8 cellular contexts compared by ENCODE assay signal in genomic region chr15:41773729-41774061, GRCh38. TPM values are rescaled to one million over a fixed set of nuclear protein-coding genes. Genes with fewer than 3 reads are reported as not detected.
DNase-seq lines count a peak whose midpoint lies in the region; ATAC-seq and TF ChIP-seq lines count a peak whose summit lies in the region.

No MANE protein-coding gene starts in this region.

- CTCF ChIA-PET in mammary epithelial cell (lab: Charles Lee; ENCODE audit: low non-redundant PET) = interaction anchor here (0.6 to 2.8 kb wide), 10 partner anchors 19 to 308 kb away, joined by 3 to 32 read pairs (median 4); partner anchors contain the start of gene JMJD7

- WGBS in mammary epithelial cell (ENCODE audit: low coverage, missing lambda C conversion rate) = 32% methylated on average over 7 of the region's 7 CpGs

- BruUV-seq in mammary epithelial cell (replicated peaks; lab: Mats Ljungman, UMichigan) = no TSS peak

- H2AFZ ChIP-seq in ACC112 (ENCODE audit: low read length, unreplicated experiment) = no peak overlapping the region
- peak overlapping the region; percentile 78 for H2AFZ ChIP-seq in mammary epithelial cell (ENCODE audit: low read depth, low read length)

- dilution Hi-C loops in mammary epithelial cell (cut with HindIII; ENCODE audit: low sequenced_read_pairs) = loop anchor here (5.0 kb wide), 1 partner anchor 36 kb away; no protein-coding TSS in a partner anchor

- TF ChIP-seq CTCF in mammary epithelial cell (conservative IDR thresholded peaks at IDR 0.05 in 1 of 2, IDR thresholded peaks at IDR 0.05 in 1 of 2; ENCODE audit: extremely low read depth in 1 of 2, insufficient read depth in 1 of 2, low read depth in 1 of 2, low read length in 2 of 2) = no peak

- in situ Hi-C loops in mammary epithelial cell (cut with MboI; ENCODE audit: low sequenced_read_pairs in 2 of 2) = loop anchor here in 1 of 2 donors (5.0 to 25.0 kb wide), 2 partner anchors 34 to 311 kb away; no protein-coding TSS in a partner anchor

- H3K27ac ChIP-seq in ACC112 (ENCODE audit: low read depth, low read length) (peak overlapping the region; percentile 65), mammary epithelial cell (ENCODE audit: insufficient read depth, low read depth, low read length) (peak overlapping the region; percentile 89)

- no peaks in the 10 kb centered on the region for H3K27me3 ChIP-seq in ACC112 (ENCODE audit: insufficient read depth, low read length)
- no peaks in the 10 kb centered on the region for H3K27me3 ChIP-seq in mammary epithelial cell (ENCODE audit: insufficient read depth, low read length)
- no peaks in the 10 kb centered on the region for H3K27me3 ChIP-seq in mononuclear cell (ENCODE audit: insufficient read depth, low read length)

- H3K9me3 ChIP-seq in mammary epithelial cell (replicated peaks; ENCODE audit: insufficient read depth, low read length) (no peaks in the 10 kb centered on the region), mononuclear cell (ENCODE audit: low read depth, low read length) (no peaks in the 10 kb centered on the region)

- H3K36me3 ChIP-seq in ACC112 (ENCODE audit: insufficient read depth, low read length) (no peaks in the 10 kb centered on the region), mammary epithelial cell (ENCODE audit: insufficient read depth, low read length) (no peaks in the 10 kb centered on the region)

- ATAC-seq in HG02943 (IDR thresholded peaks at IDR 0.05; ENCODE audit: low read depth, unreplicated experiment) (peak; percentile 2), HG03469 (IDR thresholded peaks at IDR 0.05; ENCODE audit: unreplicated experiment) (no peak)

- H4K20me1 ChIP-seq in mammary epithelial cell (ENCODE audit: insufficient read depth, low read length) = no peaks in the 10 kb centered on the region

- H3K79me2 ChIP-seq in ACC112 (ENCODE audit: control insufficient read depth, insufficient read depth, low read length, unreplicated experiment) (peaks cover 35% of the 10 kb centered on the region), mammary epithelial cell (ENCODE audit: insufficient read depth, low read length) (peaks cover 41% of the 10 kb centered on the region)

- intact Hi-C loops in mammary epithelial cell (cut with micrococcal nuclease) = loop anchor here (1.0 to 10.0 kb wide), 8 partner anchors 33 to 307 kb away; partner anchors contain the start of genes EHD4, JMJD7 and TYRO3

- peak overlapping the region; percentile 68 for H3K4me2 ChIP-seq in mammary epithelial cell (ENCODE audit: insufficient read depth, low read depth, low read length)

- H3K4me1 ChIP-seq in ACC112 (ENCODE audit: control insufficient read depth, insufficient read depth, low read length, unreplicated experiment) (peaks cover 48% of the 10 kb centered on the region), mammary epithelial cell (ENCODE audit: insufficient read depth, low read length) (peaks cover 36% of the 10 kb centered on the region), mononuclear cell (ENCODE audit: insufficient read depth, low read length) (peaks cover 34% of the 10 kb centered on the region)

- DNase-seq in mammary epithelial cell (no peak), RKO (ENCODE audit: low spot score) (no peak)
- no peak for DNase-seq in stimulated activated CD4-positive, alpha-beta T cell treated with anti-CD3 and anti-CD28 coated beads, Interleukin-2, amount 100 ng/mL, for 48 hours
- DNase-seq in stimulated activated CD4-positive, alpha-beta T cell treated with anti-CD3 and anti-CD28 coated beads, Interleukin-4, amount 100 ng/mL, for 24 hours = no peak

- H3K4me3 ChIP-seq in ACC112 (ENCODE audit: low read depth, low read length) (peak overlapping the region; percentile 92), mammary epithelial cell (replicated peaks in 1 of 3; ENCODE audit: insufficient read depth in 1 of 3, low read depth in 2 of 3, low read length in 3 of 3) (peak overlapping the region; percentile 1 to 61 (median 34)), mononuclear cell (ENCODE audit: low read length) (peak overlapping the region; percentile 72)

- H3K9ac ChIP-seq in mammary epithelial cell (ENCODE audit: insufficient read depth, low read length) = peak overlapping the region; percentile 30

RNA-seq across cellular contexts. Expression of gene MAPKBP1, which starts 0.6 kb away (rescaled TPM):
- total RNA-seq in mammary epithelial cell (100 to 1,000 TPM in 1 of 2 donors, 10 to 100 TPM in 1; 41.3 to 109 TPM), mononuclear cell (10.5 TPM)
- polyA plus RNA-seq in mammary epithelial cell = 13.2 TPM
- 128 TPM for polyA minus RNA-seq in mammary epithelial cell

RNA-seq across cellular contexts. Expression of gene JMJD7, which starts 54.2 kb away (rescaled TPM):
- total RNA-seq in mammary epithelial cell (10 to 100 TPM in 1 of 2 donors, 1 to 10 TPM in 1; 5.8 to 22.3 TPM), mononuclear cell (9.1 TPM)
- 21.5 TPM for polyA plus RNA-seq in mammary epithelial cell
- polyA minus RNA-seq in mammary epithelial cell = 6.9 TPM

Comparison
In these comparisons a context has a peak if more than half of its experiments do, and no peak if none do; other contexts are left out.
1. H3K4me3 ChIP-seq: peak in every context shown above with its lines; median percentile 92 in ACC112; 72 in mononuclear cell; 34 in mammary epithelial cell.